ENCODE assay signal across 17 cellular contexts in genomic region chr17:16939271-16939576, GRCh38.
DNase-seq lines count a peak whose midpoint lies in the region; ATAC-seq and TF ChIP-seq lines count a peak whose summit lies in the region.
"Had no signal": no experiment of that assay in that cellular context is flagged by ENCODE, and none has a peak within 500 bp of the region (broad histone marks: within the 10 kb centered on the region; RNA-seq: fewer than 3 reads in every experiment).

No MANE protein-coding gene starts in this region.

- no peaks in the 10 kb centered on the region for H3K27me3 ChIP-seq in OCI-LY3 (ENCODE audit: low read depth, low read length)

- TF ChIP-seq CTCF in HEK293 (tag by site-specific recombination; IDR thresholded peaks at IDR 0.05) (no peak), OCI-LY3 (IDR thresholded peaks at IDR 0.05; ENCODE audit: low read depth, low read length) (no peak)

- H4K20me1 ChIP-seq in OCI-LY3 (ENCODE audit: insufficient read depth, low read length) = peaks cover 66% of the 10 kb centered on the region

- H3K27ac ChIP-seq in HEK293 (ENCODE audit: extremely low read depth, low read depth, low read length) (no peak overlapping the region), OCI-LY3 (ENCODE audit: low read length) (peak overlapping the region; percentile 28; the same call in 1 of the 2 replicates)

- ATAC-seq in memory B cell (ENCODE audit: low read depth) = no peak
- no peak for ATAC-seq in GM21528 (IDR thresholded peaks at IDR 0.05; ENCODE audit: low FRiP score, unreplicated experiment)
- no peak for ATAC-seq in GM21423 (IDR thresholded peaks at IDR 0.05; ENCODE audit: unreplicated experiment)
- ATAC-seq: CD8-positive, alpha-beta T cell; SK-N-SH treated with all-trans-retinoic acid at 6 μM for 48 hours had no signal

- peak overlapping the region; percentile 27 for H3K4me3 Mint-ChIP-seq in memory B cell
- H3K4me3 Mint-ChIP-seq: CD8-positive, alpha-beta T cell had no signal

- DNase-seq in memory B cell (ENCODE audit: low spot score in 2 of 2) (no peak), superior temporal gyrus (ENCODE audit: extremely low spot score) (no peak), NCI-H2227 treated with DMSO at 0.1 percent for 48 hours (lab: John Stamatoyannopoulos, UW) (no peak)
- DNase-seq: C1 segment of cervical spinal cord, Kasumi-1, MM.1S, NCI-H1092, NCI-H1436, NCI-H187 treated with DMSO at 0.1 percent for 48 hours, NCI-H510A treated with DMSO at 0.1 percent for 48 hours, NCI-H748 treated with DMSO at 0.1 percent for 48 hours had no signal

- H3K27me3 Mint-ChIP-seq in memory B cell = no peaks in the 10 kb centered on the region

- H2AFZ ChIP-seq in OCI-LY3 (ENCODE audit: low read depth, low read length) = no peak overlapping the region

- peaks cover 34% of the 10 kb centered on the region for H3K4me1 Mint-ChIP-seq in memory B cell

- H3K36me3 Mint-ChIP-seq in memory B cell = peaks cover 30% of the 10 kb centered on the region
- H3K36me3 Mint-ChIP-seq: CD8-positive, alpha-beta T cell had no signal

- POLR2A ChIA-PET in HEK293 (lab: Yijun Ruan, JAX) = no interaction called here

- CTCF ChIA-PET in HEK293 (lab: Yijun Ruan, JAX) = interaction anchor here (0.7 to 1.1 kb wide), 3 partner anchors 52 to 176 kb away, joined by 3 to 5 read pairs (median 4); no protein-coding TSS in a partner anchor

- no peaks in the 10 kb centered on the region for H3K4me1 ChIP-seq in HEK293 (ENCODE audit: control insufficient read depth, insufficient read depth, low read length)
- peaks cover 10% of the 10 kb centered on the region for H3K4me1 ChIP-seq in OCI-LY3 (ENCODE audit: low read length)

- no peak overlapping the region for H3K4me2 ChIP-seq in OCI-LY3 (ENCODE audit: low read length)

- H3K9me3 ChIP-seq in HEK293 (ENCODE audit: control insufficient read depth, insufficient read depth, low read depth, low read length) = no peaks in the 10 kb centered on the region
- H3K9me3 ChIP-seq in OCI-LY3 (ENCODE audit: insufficient read depth, low read length) = no peaks in the 10 kb centered on the region

- H3K27ac Mint-ChIP-seq in memory B cell = peak overlapping the region; percentile 86
- H3K27ac Mint-ChIP-seq: CD8-positive, alpha-beta T cell had no signal

- H3K36me3 ChIP-seq in HEK293 (ENCODE audit: control insufficient read depth in 2 of 2, insufficient read depth in 1 of 2, low read length in 2 of 2) (no peaks in the 10 kb centered on the region), OCI-LY3 (replicated peaks; ENCODE audit: low read depth, low read length) (peaks cover 54% of the 10 kb centered on the region)

- H3K4me3 ChIP-seq in HEK293 (ENCODE audit: low read depth, low read length) = no peak overlapping the region
- no peak overlapping the region for H3K4me3 ChIP-seq in OCI-LY3 (ENCODE audit: low read length)

- no peak overlapping the region for H3K9ac ChIP-seq in OCI-LY3 (ENCODE audit: low read length)

- no peaks in the 10 kb centered on the region for H3K9me3 Mint-ChIP-seq in memory B cell
- H3K9me3 Mint-ChIP-seq: CD8-positive, alpha-beta T cell had no signal

- H3K79me2 ChIP-seq in OCI-LY3 (ENCODE audit: low read length) = peaks cover 48% of the 10 kb centered on the region

TF ChIP-seq in HEK293, 187 proteins besides CTCF, POLR2A, EP300 and RAD21:
- TF ChIP-seq ZNF175 (tag by site-specific recombination; IDR thresholded peaks at IDR 0.05) (no peak), ZNF398 (tag by site-specific recombination; IDR thresholded peaks at IDR 0.05) (peak; percentile 72), SALL2 (tag by site-specific recombination; IDR thresholded peaks at IDR 0.05; ENCODE audit: borderline replicate concordance) (peak; percentile 65; the same call in 1 of the 2 replicates), ZNF544 (tag by site-specific recombination; IDR thresholded peaks at IDR 0.05) (0 out of 2 replicates have a peak, but pooled peaks have one; percentile 24), ZNF571 (tag by site-specific recombination; IDR thresholded peaks at IDR 0.05) (no peak), ELK4 (IDR thresholded peaks at IDR 0.05; ENCODE audit: borderline replicate concordance, low read depth, low read length) (no peak), ZNF473 (tag by site-specific recombination; IDR thresholded peaks at IDR 0.05) (0 out of 2 replicates have a peak, but pooled peaks have one; percentile 61), ZNF366 (tag by site-specific recombination; conservative IDR thresholded peaks at IDR 0.05) (peak; percentile 64; the same call in 1 of the 2 replicates), ZNF266 (tag by site-specific recombination; IDR thresholded peaks at IDR 0.05; ENCODE audit: low read depth) (0 out of 2 replicates have a peak, but pooled peaks have one; percentile 1), ZBTB20 (tag by site-specific recombination; IDR thresholded peaks at IDR 0.05) (no peak), GLI2 (tag by site-specific recombination; IDR thresholded peaks at IDR 0.05; ENCODE audit: borderline replicate concordance, low read depth) (no peak)
